In the genomic region with DNA sequence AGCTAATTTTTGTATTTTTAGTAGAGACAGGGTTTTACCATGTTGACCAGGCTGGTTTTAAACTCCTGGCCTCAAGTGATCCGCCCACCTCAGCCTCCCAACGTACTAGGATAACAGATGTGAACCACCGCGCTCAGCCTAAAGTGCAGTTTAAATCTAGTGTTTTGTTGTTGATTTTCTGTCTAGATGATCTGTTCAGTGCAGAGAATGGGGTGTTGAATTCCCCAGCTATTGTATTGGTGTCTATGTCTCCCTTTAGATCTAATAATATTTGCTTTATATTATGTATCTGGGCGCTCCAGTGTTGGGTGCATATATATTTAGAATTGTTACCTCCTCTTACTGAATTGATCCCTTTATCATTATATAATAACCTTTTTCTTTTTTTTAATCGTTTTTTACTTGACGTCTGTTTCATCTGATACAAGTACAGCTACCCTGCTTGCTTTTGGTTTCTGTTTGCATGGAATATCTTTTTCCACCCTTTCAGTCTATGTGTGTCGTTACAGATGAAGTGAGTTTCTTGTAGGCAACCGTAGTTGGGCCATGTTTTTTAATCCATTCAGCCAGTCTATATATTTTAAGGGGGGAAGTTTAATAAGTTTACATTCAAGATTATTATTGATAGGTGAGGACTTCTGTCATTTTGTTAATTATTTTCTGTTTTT, we compare ENCODE assay signal across 20 cellular contexts. TPM values are rescaled to one million over a fixed set of nuclear protein-coding genes. Genes with fewer than 3 reads are reported as not detected.
DNase-seq lines count a peak whose midpoint lies in the region; ATAC-seq and TF ChIP-seq lines count a peak whose summit lies in the region.
"Had no signal": no experiment of that assay in that cellular context is flagged by ENCODE, and none has a peak within 500 bp of the region (broad histone marks: within the 10 kb centered on the region; RNA-seq: fewer than 3 reads in every experiment).

No MANE protein-coding gene starts in this region.

- H3K27me3 Mint-ChIP-seq in CD4-positive, CD25-positive, alpha-beta regulatory T cell = peaks cover 4% of the 10 kb centered on the region
- H3K27me3 Mint-ChIP-seq in T-helper 2 cell treated with Interferon-gamma antibody and Interleukin-4, amounts not matched to agents 5 μg/mL and 100 μg/mL, for 36 hours (ENCODE audit: low read depth) = no peaks in the 10 kb centered on the region
- H3K27me3 Mint-ChIP-seq: naive thymus-derived CD8-positive, alpha-beta T cell had no signal

- H3K4me1 ChIP-seq in CD4-positive, CD25-positive, alpha-beta regulatory T cell (ENCODE audit: control insufficient read depth, insufficient read depth, low read length, poor library complexity, severe bottlenecking) = peaks cover 53% of the 10 kb centered on the region
- peaks cover 17% of the 10 kb centered on the region for H3K4me1 ChIP-seq in effector memory CD4-positive, alpha-beta T cell (ENCODE audit: control insufficient read depth, insufficient read depth, low read length, poor library complexity, severe bottlenecking)

- no peaks in the 10 kb centered on the region for H3K27me3 ChIP-seq in CD4-positive, CD25-positive, alpha-beta regulatory T cell (ENCODE audit: control insufficient read depth, insufficient read depth, low read length)
- H3K27me3 ChIP-seq in effector memory CD4-positive, alpha-beta T cell (replicated peaks; ENCODE audit: control insufficient read depth, insufficient read depth, low read length, poor library complexity, severe bottlenecking) = no peaks in the 10 kb centered on the region
- H3K27me3 ChIP-seq: MG63 had no signal

- peaks cover 18 to 74% (median 46%) of the 10 kb centered on the region in 4 donors for H3K4me1 Mint-ChIP-seq in CD4-positive, CD25-positive, alpha-beta regulatory T cell
- peaks cover 48% of the 10 kb centered on the region for H3K4me1 Mint-ChIP-seq in T-helper 2 cell treated with Interferon-gamma antibody and Interleukin-4, amounts not matched to agents 5 μg/mL and 100 μg/mL, for 36 hours (ENCODE audit: low read depth)

- peak overlapping the region; percentile 70 to 80 (median 78) for H3K4me3 Mint-ChIP-seq in CD4-positive, CD25-positive, alpha-beta regulatory T cell
- H3K4me3 Mint-ChIP-seq in T-helper 2 cell treated with Interferon-gamma antibody and Interleukin-4, amounts not matched to agents 5 μg/mL and 100 μg/mL, for 36 hours = peak overlapping the region; percentile 71

- peak overlapping the region; percentile 80 for H3K4me3 ChIP-seq in CD4-positive, CD25-positive, alpha-beta regulatory T cell (ENCODE audit: low read depth, low read length)
- H3K4me3 ChIP-seq in effector memory CD4-positive, alpha-beta T cell (ENCODE audit: insufficient read depth, low read depth, low read length, poor library complexity, severe bottlenecking) = peak overlapping the region; percentile 22
- H3K4me3 ChIP-seq: MG63 had no signal

- peak overlapping the region; percentile 78 for H3K27ac ChIP-seq in CD4-positive, CD25-positive, alpha-beta regulatory T cell (ENCODE audit: insufficient read depth, low read length, poor library complexity, severe bottlenecking)
- peak overlapping the region; percentile 66 for H3K27ac ChIP-seq in effector memory CD4-positive, alpha-beta T cell (ENCODE audit: insufficient read depth, low read length, poor library complexity, severe bottlenecking)
- H3K27ac ChIP-seq: epithelial cell of prostate had no signal

- DNase-seq in Ammon's horn (ENCODE audit: low spot score) = peak; percentile 14
- peak in 2 of 3 donors; percentile 50 to 65 for DNase-seq in CD4-positive, CD25-positive, alpha-beta regulatory T cell
- DNase-seq in T-helper 2 cell treated with Interferon-gamma antibody and Interleukin-4, amounts not matched to agents 5 μg/mL and 100 μg/mL, for 36 hours (ENCODE audit: low spot score) = no peak
- DNase-seq in effector memory CD4-positive, alpha-beta T cell = no peak
- no peak for DNase-seq in NCI-H69 (lab: John Stamatoyannopoulos, UW)
- no peak for DNase-seq in RKO (ENCODE audit: low spot score)
- DNase-seq in omental fat pad (ENCODE audit: low spot score) = no peak
- DNase-seq: activated CD8-positive, alpha-beta memory T cell treated with anti-CD3 and anti-CD28 coated beads for 24 hours; foreskin melanocyte; hippocampal formation; kidney; naive thymus-derived CD8-positive, alpha-beta T cell; NCI-H187; NCI-H446 treated with DMSO at 0.1 percent for 48 hours; posterior cingulate gyrus; stimulated activated CD4-positive, alpha-beta T cell treated with anti-CD3 and anti-CD28 coated beads, Interleukin-2, amount 100 ng/mL, for 48 hours; SW 1271 had no signal

- no peak for TF ChIP-seq CTCF in omental fat pad (IDR thresholded peaks at IDR 0.05)

- H3K27ac Mint-ChIP-seq in CD4-positive, CD25-positive, alpha-beta regulatory T cell = peak overlapping the region; percentile 92 to 97 (median 93)
- peak overlapping the region; percentile 85 for H3K27ac Mint-ChIP-seq in T-helper 2 cell treated with Interferon-gamma antibody and Interleukin-4, amounts not matched to agents 5 μg/mL and 100 μg/mL, for 36 hours

- H3K36me3 ChIP-seq in CD4-positive, CD25-positive, alpha-beta regulatory T cell (ENCODE audit: control insufficient read depth, insufficient read depth, low read length) = peaks cover 1% of the 10 kb centered on the region
- H3K36me3 ChIP-seq in effector memory CD4-positive, alpha-beta T cell (ENCODE audit: control insufficient read depth, insufficient read depth, low read length) = no peaks in the 10 kb centered on the region
- H3K36me3 ChIP-seq: MG63 had no signal

- ATAC-seq in CD4-positive, CD25-positive, alpha-beta regulatory T cell (ENCODE audit: low read depth in 2 of 2) = peak; percentile 52 to 55
- ATAC-seq in GM19395 (IDR thresholded peaks at IDR 0.05; ENCODE audit: unreplicated experiment) (no peak), omental fat pad (ENCODE audit: low FRiP score) (no peak)
- ATAC-seq: naive thymus-derived CD8-positive, alpha-beta T cell had no signal

- peaks cover 0 to 7% (median 1%) of the 10 kb centered on the region in 7 donors for H3K9me3 Mint-ChIP-seq in CD4-positive, CD25-positive, alpha-beta regulatory T cell
- H3K9me3 Mint-ChIP-seq in T-helper 2 cell treated with Interferon-gamma antibody and Interleukin-4, amounts not matched to agents 5 μg/mL and 100 μg/mL, for 36 hours = no peaks in the 10 kb centered on the region

- H3K36me3 Mint-ChIP-seq in CD4-positive, CD25-positive, alpha-beta regulatory T cell = peaks cover 18% of the 10 kb centered on the region
- peaks cover 47% of the 10 kb centered on the region for H3K36me3 Mint-ChIP-seq in T-helper 2 cell treated with Interferon-gamma antibody and Interleukin-4, amounts not matched to agents 5 μg/mL and 100 μg/mL, for 36 hours (ENCODE audit: low read depth)

- H3K9me3 ChIP-seq in CD4-positive, CD25-positive, alpha-beta regulatory T cell (ENCODE audit: control insufficient read depth in 2 of 2, low read length in 2 of 2) = no peaks in the 10 kb centered on the region
- no peaks in the 10 kb centered on the region for H3K9me3 ChIP-seq in effector memory CD4-positive, alpha-beta T cell (ENCODE audit: control insufficient read depth, low read length)
- H3K9me3 ChIP-seq: MG63 had no signal

RNA-seq across cellular contexts. Expression of a gene that starts 34.3 kb away (rescaled TPM):
- total RNA-seq in CD4-positive, CD25-positive, alpha-beta regulatory T cell = 46.8 TPM
- 10 to 100 TPM; 47.5 to 75.2 (median 51.4) TPM for polyA plus RNA-seq in CD4-positive, CD25-positive, alpha-beta regulatory T cell
- 10 to 100 TPM in 3 of 4 donors, 1 to 10 TPM in 1; 9.7 to 29.3 (median 25.7) TPM for total RNA-seq in omental fat pad

RNA-seq across cellular contexts. Expression of a gene that starts 50.9 kb away (rescaled TPM):
- total RNA-seq in CD4-positive, CD25-positive, alpha-beta regulatory T cell = 584 TPM
- 100 to 1,000 TPM; 186 to 278 (median 203) TPM for polyA plus RNA-seq in CD4-positive, CD25-positive, alpha-beta regulatory T cell
- 100 to 1,000 TPM; 105 to 234 (median 129) TPM for total RNA-seq in omental fat pad

Comparison
In these comparisons a context has a peak if more than half of its experiments do, and no peak if none do; other contexts are left out.
1. DNase-seq: peak in Ammon's horn (single experiment) and CD4-positive, CD25-positive, alpha-beta regulatory T cell (2 of 3); none in T-helper 2 cell treated with Interferon-gamma antibody and Interleukin-4, amounts not matched to agents 5 μg/mL and 100 μg/mL, for 36 hours (single experiment), effector memory CD4-positive, alpha-beta T cell (0 of 3), NCI-H69 (single experiment), RKO (single experiment) and omental fat pad (single experiment).
2. ATAC-seq: peak in CD4-positive, CD25-positive, alpha-beta regulatory T cell (2 of 2); none in GM19395 (single experiment) and omental fat pad (single experiment).